23 cellular contexts compared by ENCODE assay signal in the genomic region with DNA sequence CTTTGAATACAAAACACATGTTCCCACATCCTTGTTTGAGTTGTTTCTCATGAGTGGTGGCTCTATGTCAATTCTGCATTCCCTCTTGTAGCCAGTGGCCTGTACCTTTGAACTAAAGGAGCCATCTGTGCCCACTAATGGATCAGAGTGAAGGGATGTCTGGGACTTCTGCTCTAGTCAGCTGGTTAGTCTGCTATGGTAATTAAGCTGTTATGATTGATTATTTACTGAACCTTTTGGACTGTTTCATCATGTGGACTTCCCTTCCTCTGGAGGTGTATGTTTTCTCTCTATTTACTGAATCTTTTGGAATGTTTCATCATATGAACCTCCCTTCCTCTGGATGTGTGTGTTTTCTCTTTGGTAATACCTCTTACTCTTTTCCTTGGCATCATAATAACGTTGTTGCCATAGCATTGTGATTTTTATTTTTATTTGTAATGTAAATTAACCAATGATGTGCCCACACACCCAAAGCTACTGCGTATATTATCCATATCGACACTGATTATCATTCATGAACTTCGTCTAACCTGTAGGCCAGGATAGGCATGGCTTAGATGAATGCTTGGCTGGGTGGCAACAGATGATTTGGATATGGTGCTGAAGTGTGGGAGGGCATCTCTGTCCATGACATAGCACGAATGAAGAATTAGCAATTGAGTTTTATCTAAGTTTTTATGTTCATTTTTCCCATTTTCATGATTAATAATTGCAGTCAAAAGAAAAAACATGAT.
DNase-seq lines count a peak whose midpoint lies in the region; ATAC-seq, FAIRE-seq and TF ChIP-seq lines count a peak whose summit lies in the region.
"Had no signal": no experiment of that assay in that cellular context is flagged by ENCODE, and none has a peak within 500 bp of the region (broad histone marks: within the 10 kb centered on the region; RNA-seq: fewer than 3 reads in every experiment).

No MANE protein-coding gene starts in this region.

- H3K27ac Mint-ChIP-seq in CD14-positive monocyte = peak overlapping the region in 1 of 7 donors; percentile 10
- H3K27ac Mint-ChIP-seq in stimulated activated memory B cell treated with anti-CD40 and anti-IgM and Interleukin-4, amounts not matched to agents 10 μg/mL and 1 μg/mL and 100 μg/mL, for 72 hours = no peak overlapping the region
- H3K27ac Mint-ChIP-seq in activated CD4-positive, alpha-beta memory T cell treated with anti-CD3 and anti-CD28 coated beads, Interleukin-2, amount 10 ng/mL, durations not matched to agents 7 days and 5 days = no peak overlapping the region

- no peaks in the 10 kb centered on the region for H3K9me3 Mint-ChIP-seq in CD14-positive monocyte
- no peaks in the 10 kb centered on the region for H3K9me3 Mint-ChIP-seq in stimulated activated memory B cell treated with anti-CD40 and anti-IgM and Interleukin-4, amounts not matched to agents 10 μg/mL and 1 μg/mL and 100 μg/mL, for 72 hours
- no peaks in the 10 kb centered on the region for H3K9me3 Mint-ChIP-seq in activated CD4-positive, alpha-beta memory T cell treated with anti-CD3 and anti-CD28 coated beads, Interleukin-2, amount 10 ng/mL, durations not matched to agents 7 days and 5 days

- POLR2A ChIA-PET in activated CD4-positive, alpha-beta memory T cell treated with anti-CD3 and anti-CD28 coated beads, Interleukin-2, amount 10 ng/mL, durations not matched to agents 7 days and 5 days (lab: Charles Lee) = no interaction called here

- DNase-seq in DMS53 (lab: John Stamatoyannopoulos, UW) = peak; percentile 66
- no peak for DNase-seq in GM12892 (ENCODE audit: insufficient read length)
- peak; percentile 77 for DNase-seq in NCI-H69 (lab: John Stamatoyannopoulos, UW)
- no peak for DNase-seq in left colon
- no peak for DNase-seq in CD14-positive monocyte (ENCODE audit: low spot score)
- no peak for DNase-seq in cerebellar cortex (ENCODE audit: low spot score)
- DNase-seq in activated CD4-positive, alpha-beta memory T cell treated with anti-CD3 and anti-CD28 coated beads, Interleukin-2, amount 10 ng/mL, durations not matched to agents 7 days and 5 days = no peak
- DNase-seq: activated CD4-positive, alpha-beta T cell treated with anti-CD3 and anti-CD28 coated beads, Interleukin-2, amount 50 U/mL, for 4 hours; activated CD4-positive, CD25-positive, alpha-beta regulatory T cell; activated CD8-positive, alpha-beta memory T cell treated with anti-CD3 and anti-CD28 coated beads, Interleukin-2, amount 50 U/mL, for 4 hours; activated effector memory CD4-positive, alpha-beta T cell treated with Interleukin-2 at 50 U/mL for 16 hours; CD4-positive, CD25-positive, alpha-beta regulatory T cell; central memory CD4-positive, alpha-beta T cell; hippocampal formation; left ventricle myocardium superior; NCI-H1694; stimulated activated naive CD4-positive, alpha-beta T cell treated with Interleukin-2 at 50 U/mL for 16 hours; testis had no signal

- ATAC-seq in left colon = peak; percentile 42
- no peak for ATAC-seq in stimulated activated memory B cell treated with anti-CD40 and anti-IgM and Interleukin-4, amounts not matched to agents 10 μg/mL and 1 μg/mL and 100 μg/mL, for 72 hours
- ATAC-seq: gastroesophageal sphincter, HCT116, left ventricle myocardium superior had no signal

- H3K27me3 Mint-ChIP-seq in CD14-positive monocyte (ENCODE audit: low read depth in 3 of 3) = peaks cover 0 to under 1% (median 0%) of the 10 kb centered on the region in 3 donors
- peaks cover 32% of the 10 kb centered on the region for H3K27me3 Mint-ChIP-seq in stimulated activated memory B cell treated with anti-CD40 and anti-IgM and Interleukin-4, amounts not matched to agents 10 μg/mL and 1 μg/mL and 100 μg/mL, for 72 hours
- no peaks in the 10 kb centered on the region for H3K27me3 Mint-ChIP-seq in activated CD4-positive, alpha-beta memory T cell treated with anti-CD3 and anti-CD28 coated beads, Interleukin-2, amount 10 ng/mL, durations not matched to agents 7 days and 5 days
- H3K27me3 Mint-ChIP-seq: CD4-positive, CD25-positive, alpha-beta regulatory T cell had no signal

- CTCF ChIA-PET in activated CD4-positive, alpha-beta memory T cell treated with anti-CD3 and anti-CD28 coated beads, Interleukin-2, amount 10 ng/mL, durations not matched to agents 7 days and 5 days (lab: Charles Lee) = no interaction called here

- TF ChIP-seq CTCF in CD14-positive monocyte (IDR thresholded peaks at IDR 0.05) = no peak

- peaks cover 86 to 93% of the 10 kb centered on the region in 2 donors for H3K36me3 Mint-ChIP-seq in CD14-positive monocyte
- peaks cover 13% of the 10 kb centered on the region for H3K36me3 Mint-ChIP-seq in stimulated activated memory B cell treated with anti-CD40 and anti-IgM and Interleukin-4, amounts not matched to agents 10 μg/mL and 1 μg/mL and 100 μg/mL, for 72 hours
- H3K36me3 Mint-ChIP-seq in activated CD4-positive, alpha-beta memory T cell treated with anti-CD3 and anti-CD28 coated beads, Interleukin-2, amount 10 ng/mL, durations not matched to agents 7 days and 5 days (ENCODE audit: low read depth) = peaks cover 67% of the 10 kb centered on the region

- intact Hi-C loops in left colon (cut with DNase I, micrococcal nuclease) (no loop called here), CD14-positive monocyte (cut with micrococcal nuclease) (no loop called here)

- TF ChIP-seq POLR2A in GM12892 (IDR thresholded peaks at IDR 0.05; ENCODE audit: low read depth, low read length) = no peak

- no peak overlapping the region for H3K4me3 Mint-ChIP-seq in CD14-positive monocyte
- no peak overlapping the region for H3K4me3 Mint-ChIP-seq in stimulated activated memory B cell treated with anti-CD40 and anti-IgM and Interleukin-4, amounts not matched to agents 10 μg/mL and 1 μg/mL and 100 μg/mL, for 72 hours
- no peak overlapping the region for H3K4me3 Mint-ChIP-seq in activated CD4-positive, alpha-beta memory T cell treated with anti-CD3 and anti-CD28 coated beads, Interleukin-2, amount 10 ng/mL, durations not matched to agents 7 days and 5 days
- H3K4me3 Mint-ChIP-seq: CD4-positive, CD25-positive, alpha-beta regulatory T cell had no signal

- FAIRE-seq in GM12892 (lab: Jason Lieb, UNC) = peak; percentile 30
- FAIRE-seq: G401.6, RCC 7860 had no signal

- H3K4me1 Mint-ChIP-seq in CD14-positive monocyte = no peaks in the 10 kb centered on the region
- H3K4me1 Mint-ChIP-seq in stimulated activated memory B cell treated with anti-CD40 and anti-IgM and Interleukin-4, amounts not matched to agents 10 μg/mL and 1 μg/mL and 100 μg/mL, for 72 hours = peaks cover 21% of the 10 kb centered on the region
- H3K4me1 Mint-ChIP-seq in activated CD4-positive, alpha-beta memory T cell treated with anti-CD3 and anti-CD28 coated beads, Interleukin-2, amount 10 ng/mL, durations not matched to agents 7 days and 5 days = no peaks in the 10 kb centered on the region

Comparison
In these comparisons a context has a peak if more than half of its experiments do, and no peak if none do; other contexts are left out.
1. DNase-seq: peak in DMS53 (single experiment) and NCI-H69 (single experiment); none in GM12892 (single experiment), left colon (0 of 2), CD14-positive monocyte (single experiment), cerebellar cortex (single experiment) and activated CD4-positive, alpha-beta memory T cell treated with anti-CD3 and anti-CD28 coated beads, Interleukin-2, amount 10 ng/mL, durations not matched to agents 7 days and 5 days (single experiment).